ENCODE assay signal across 9 cellular contexts in genomic region chr9:123998970-123999621, GRCh38. TPM values are rescaled to one million over a fixed set of nuclear protein-coding genes. Genes with fewer than 3 reads are reported as not detected.
DNase-seq lines count a peak whose midpoint lies in the region; ATAC-seq and TF ChIP-seq lines count a peak whose summit lies in the region.
"Had no signal": no experiment of that assay in that cellular context is flagged by ENCODE, and none has a peak within 500 bp of the region (broad histone marks: within the 10 kb centered on the region; RNA-seq: fewer than 3 reads in every experiment).

No MANE protein-coding gene starts in this region.

- intact Hi-C loops in gastrocnemius medialis (cut with DNase I; ENCODE audit: low total_unique reads) = no loop called here

- H3K4me3 ChIP-seq in NB4 (ENCODE audit: low read depth, low read length) (no peak overlapping the region), gastrocnemius medialis (peak overlapping the region; percentile 35 to 52 (median 43))

- H3K36me3 ChIP-seq in gastrocnemius medialis = no peaks in the 10 kb centered on the region

- H3K36me3 Mint-ChIP-seq in endothelial cell (ENCODE audit: low read depth, unreplicated experiment) = peaks cover 9% of the 10 kb centered on the region

- no peak for TF ChIP-seq POLR2A in NB4 (IDR thresholded peaks at IDR 0.05; ENCODE audit: extremely low read depth, insufficient read length)
- TF ChIP-seq POLR2A in gastrocnemius medialis (IDR thresholded peaks at IDR 0.05) = no peak

- peak; percentile 10 for DNase-seq in NCI-H1105 treated with DMSO at 0.1 percent for 48 hours (lab: John Stamatoyannopoulos, UW)
- no peak for DNase-seq in NCI-H1105 (lab: John Stamatoyannopoulos, UW)
- DNase-seq in NB4 (ENCODE audit: low read depth) = peak; percentile 24
- no peak for DNase-seq in endothelial cell (ENCODE audit: low spot score)
- no peak for DNase-seq in gastrocnemius medialis
- no peak for DNase-seq in NCI-H2227 (lab: John Stamatoyannopoulos, UW; ENCODE audit: unreplicated experiment)

- peaks cover 81 to 90% (median 85%) of the 10 kb centered on the region in 3 donors for H3K27me3 ChIP-seq in gastrocnemius medialis

- no peak overlapping the region for H3K27ac ChIP-seq in gastrocnemius medialis

- peaks cover 26% of the 10 kb centered on the region for H3K4me1 Mint-ChIP-seq in endothelial cell (ENCODE audit: unreplicated experiment)

- H3K4me3 Mint-ChIP-seq in endothelial cell (ENCODE audit: unreplicated experiment) = peak overlapping the region; percentile 85

- peaks cover 58% of the 10 kb centered on the region for H3K27me3 Mint-ChIP-seq in endothelial cell (ENCODE audit: unreplicated experiment)

- no peak for ATAC-seq in gastrocnemius medialis
- no peak for ATAC-seq in GM18511 (IDR thresholded peaks at IDR 0.05; ENCODE audit: unreplicated experiment)
- no peak for ATAC-seq in GM21381 (IDR thresholded peaks at IDR 0.05; ENCODE audit: unreplicated experiment)

- no peak overlapping the region for H3K27ac Mint-ChIP-seq in endothelial cell (ENCODE audit: unreplicated experiment)

- peaks cover 8% of the 10 kb centered on the region for H3K9me3 Mint-ChIP-seq in endothelial cell (ENCODE audit: unreplicated experiment)

- TF ChIP-seq CTCF in NB4 (IDR thresholded peaks at IDR 0.05; ENCODE audit: low read depth, low read length) (no peak), endothelial cell (IDR thresholded peaks at IDR 0.05; ENCODE audit: unreplicated experiment) (no peak), gastrocnemius medialis (IDR thresholded peaks at IDR 0.05 in 4 of 5, conservative IDR thresholded peaks at IDR 0.05 in 1 of 5) (no peak)

- peaks cover 0 to 4% of the 10 kb centered on the region in 2 donors for H3K4me1 ChIP-seq in gastrocnemius medialis

- H3K9me3 ChIP-seq in gastrocnemius medialis = no peaks in the 10 kb centered on the region

- in situ Hi-C loops in gastrocnemius medialis (cut with MboI; ENCODE audit: low sequenced_read_pairs in 4 of 4) = no loop called here

RNA-seq across cellular contexts. Expression of gene LHX2, which starts 12.5 kb away (rescaled TPM):
- not detected for total RNA-seq in endothelial cell (ENCODE audit: unreplicated experiment)
- not detected for total RNA-seq in gastrocnemius medialis
- total RNA-seq: T-helper 2 cell treated with Interferon-gamma antibody and Interleukin-4, amounts not matched to agents 100 ng/mL and 5 ng/mL, for 36 hours had no signal

Comparison
In these comparisons a context has a peak if more than half of its experiments do, and no peak if none do; other contexts are left out.
1. DNase-seq: peak in NCI-H1105 treated with DMSO at 0.1 percent for 48 hours (single experiment) and NB4 (single experiment); none in NCI-H1105 (single experiment), endothelial cell (single experiment), gastrocnemius medialis (0 of 2) and NCI-H2227 (single experiment).